In the genomic region with DNA sequence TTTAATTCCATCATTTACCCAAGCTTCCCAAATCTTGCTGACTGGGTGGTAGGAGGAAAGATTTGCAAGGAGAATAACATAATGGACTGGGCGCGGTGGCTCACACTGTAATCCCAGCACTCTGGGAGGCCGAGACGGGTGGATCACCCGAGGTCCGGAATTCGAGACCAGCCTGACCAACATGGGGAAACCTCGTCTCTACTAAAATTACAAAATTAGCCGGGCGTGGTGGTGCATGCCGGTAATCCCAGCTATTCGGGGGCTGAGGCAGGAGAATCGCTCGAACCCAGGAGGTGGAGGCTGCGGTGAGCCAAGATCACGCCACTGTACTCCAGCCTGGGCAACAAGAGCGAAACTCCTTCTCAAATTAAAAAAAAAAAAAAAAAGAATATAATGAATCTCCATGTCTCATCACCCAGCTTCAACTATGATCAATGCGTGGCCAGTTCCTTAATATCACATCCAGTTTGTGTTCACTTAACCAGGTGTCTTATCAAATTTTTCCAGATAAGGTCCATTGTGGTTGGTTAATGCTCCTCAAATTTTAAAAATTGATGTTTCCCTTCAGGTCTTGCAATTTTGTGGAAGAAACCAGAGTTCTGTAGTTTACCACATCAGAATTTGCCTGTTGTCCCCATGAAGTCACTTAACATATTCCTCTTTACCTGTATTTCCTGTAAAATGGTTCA, we compare ENCODE assay signal across 10 cellular contexts. TPM values are rescaled to one million over a fixed set of nuclear protein-coding genes. Genes with fewer than 3 reads are reported as not detected.
A peak's percentile ranks its signal among the peaks of the same experiment; 100 is the strongest.
DNase-seq lines count a peak whose midpoint lies in the region; TF ChIP-seq lines count a peak whose summit lies in the region.
"Had no signal": no experiment of that assay in that cellular context is flagged by ENCODE, and none has a peak within 500 bp of the region (broad histone marks: within the 10 kb centered on the region; RNA-seq: fewer than 3 reads in every experiment).

No MANE protein-coding gene starts in this region.

- H3K36me3 Mint-ChIP-seq in HFFc6 (ENCODE audit: low read depth), result peaks cover 52% of the 10 kb centered on the region
- H3K36me3 Mint-ChIP-seq in activated naive CD8-positive, alpha-beta T cell, result peaks cover 6% of the 10 kb centered on the region

- H3K9me3 ChIP-seq in muscle layer of colon (ENCODE audit: low read length), result no peaks in the 10 kb centered on the region

- DNase-seq in HFFc6 (no peak), anterior cingulate cortex (lab: John Stamatoyannopoulos, UW) (no peak), DMS79 (lab: John Stamatoyannopoulos, UW) (no peak)
- DNase-seq in activated CD4-positive, CD25-positive, alpha-beta regulatory T cell treated with anti-CD3 and anti-CD28 coated beads, Interleukin-2, amount 50 U/mL, for 72 hours, result no peak
- no peak for DNase-seq in activated CD4-positive, alpha-beta T cell treated with anti-CD3 and anti-CD28 coated beads, Interleukin-2, amount 50 U/mL, for 1 hour
- DNase-seq: NCI-H524 treated with DMSO at 0.1 percent for 48 hours had no signal

- no peaks in the 10 kb centered on the region for H3K9me3 Mint-ChIP-seq in HFFc6
- no peaks in the 10 kb centered on the region for H3K9me3 Mint-ChIP-seq in activated naive CD8-positive, alpha-beta T cell (ENCODE audit: low read depth)

- peak overlapping the region; percentile 86 for H3K27ac Mint-ChIP-seq in HFFc6
- peak overlapping the region; percentile 90 for H3K27ac Mint-ChIP-seq in activated naive CD8-positive, alpha-beta T cell

- no peak overlapping the region for H3K4me3 ChIP-seq in muscle layer of colon (ENCODE audit: low read depth in 1 of 2, low read length in 2 of 2)

- H3K27me3 ChIP-seq in muscle layer of colon (ENCODE audit: control insufficient read depth in 1 of 2, insufficient read depth in 2 of 2, low read length in 2 of 2), result no peaks in the 10 kb centered on the region

- H3K27me3 Mint-ChIP-seq in HFFc6 (ENCODE audit: insufficient read depth), result peaks cover 11% of the 10 kb centered on the region
- no peaks in the 10 kb centered on the region for H3K27me3 Mint-ChIP-seq in activated naive CD8-positive, alpha-beta T cell

- peaks cover 65% of the 10 kb centered on the region for H3K36me3 ChIP-seq in muscle layer of colon (ENCODE audit: insufficient read depth, low read length)

- H3K27ac ChIP-seq in 22Rv1 (peak overlapping the region; percentile 83), muscle layer of colon (ENCODE audit: low read depth, low read length) (peak overlapping the region; percentile 68)

- peak overlapping the region; percentile 96 for H3K4me3 Mint-ChIP-seq in HFFc6
- H3K4me3 Mint-ChIP-seq in activated naive CD8-positive, alpha-beta T cell, result peak overlapping the region; percentile 98

- peaks cover 46% of the 10 kb centered on the region for H3K4me1 Mint-ChIP-seq in HFFc6 (ENCODE audit: low read depth)
- H3K4me1 Mint-ChIP-seq in activated naive CD8-positive, alpha-beta T cell (ENCODE audit: low read depth), result peaks cover 31% of the 10 kb centered on the region

- TF ChIP-seq CTCF in 22Rv1 (IDR thresholded peaks at IDR 0.05), result no peak
- no peak for TF ChIP-seq CTCF in HFFc6 (IDR thresholded peaks at IDR 0.05)

- H3K9ac ChIP-seq in muscle layer of colon (ENCODE audit: low read length), result peak overlapping the region; percentile 11

- H3K4me1 ChIP-seq in muscle layer of colon (ENCODE audit: insufficient read depth, low read length), result peaks cover 19% of the 10 kb centered on the region

RNA-seq across cellular contexts. Expression of gene ABCF3, which starts 1.3 kb away (rescaled TPM):
- 10 to 100 TPM; 53.3 to 70.9 (median 63.4) TPM for total RNA-seq in HFFc6 (2021; fragmentation: NEBNext Ultra II Directional; extraction: Animal tissue kit (Norgen Biotek cat#: 25700))

RNA-seq across cellular contexts. Expression of gene AP2M1, which starts 10.0 kb away (rescaled TPM):
- total RNA-seq in HFFc6 (2021; fragmentation: NEBNext Ultra II Directional; extraction: Animal tissue kit (Norgen Biotek cat#: 25700)), result 100 to 1,000 TPM; 796 to 849 (median 832) TPM

RNA-seq across cellular contexts. Expression of gene DVL3, which starts 29.5 kb away (rescaled TPM):
- total RNA-seq in HFFc6 (2021; fragmentation: NEBNext Ultra II Directional; extraction: Animal tissue kit (Norgen Biotek cat#: 25700)), result 10 to 100 TPM; 59.2 to 73.5 (median 64.9) TPM

RNA-seq across cellular contexts. Expression of gene VWA5B2, which starts 44.7 kb away (rescaled TPM):
- not detected for total RNA-seq in HFFc6 (2021; fragmentation: NEBNext Ultra II Directional; extraction: Animal tissue kit (Norgen Biotek cat#: 25700))
- total RNA-seq: Daoy had no signal

RNA-seq across cellular contexts. Expression of gene EIF2B5, which starts 49.5 kb away (rescaled TPM):
- total RNA-seq in HFFc6 (2021; fragmentation: NEBNext Ultra II Directional; extraction: Animal tissue kit (Norgen Biotek cat#: 25700)), result 10 to 100 TPM; 27.5 to 33.1 (median 31.4) TPM
